8 cellular contexts compared by ENCODE assay signal in genomic region chr5:119070578-119070827, GRCh38. TPM values are rescaled to one million over a fixed set of nuclear protein-coding genes. Genes with fewer than 3 reads are reported as not detected.
DNase-seq lines count a peak whose midpoint lies in the region; ATAC-seq and TF ChIP-seq lines count a peak whose summit lies in the region.

No MANE protein-coding gene starts in this region.

- peak overlapping the region; percentile 40 to 88 (median 70) for H3K4me3 ChIP-seq in transverse colon

- in situ Hi-C loops in transverse colon (cut with MboI; ENCODE audit: low pct_ligation_motif_present in 1 of 4, low pct_unique_long_range_greater_than_20kb in 1 of 4, low sequenced_read_pairs in 3 of 4), result no loop called here

- H3K4me3 Mint-ChIP-seq in chondrocyte (ENCODE audit: unreplicated experiment), result peak overlapping the region; percentile 88

- DNase-seq in stimulated activated CD4-positive, alpha-beta T cell treated with anti-CD3 and anti-CD28 coated beads, Interleukin-15, amount 100 ng/mL, for 24 hours, result peak; percentile 88
- DNase-seq in stimulated activated CD4-positive, alpha-beta T cell treated with anti-CD3 and anti-CD28 coated beads, Interleukin-4, amount 100 ng/mL, for 24 hours, result no peak
- DNase-seq in NCI-H69 (lab: John Stamatoyannopoulos, UW) (peak; percentile 98), chondrocyte (ENCODE audit: low spot score) (no peak), mesenteric fat pad (ENCODE audit: low spot score) (peak; percentile 92), transverse colon (peak; percentile 90), COLO829 (ENCODE audit: low spot score) (no peak)

- peak overlapping the region; percentile 100 for H3K27ac Mint-ChIP-seq in chondrocyte (ENCODE audit: unreplicated experiment)

- intact Hi-C loops in transverse colon (cut with DNase I; ENCODE audit: low total_unique reads), result no loop called here

- peaks cover 13 to 44% (median 25%) of the 10 kb centered on the region in 4 donors for H3K4me1 ChIP-seq in transverse colon

- TF ChIP-seq EP300 in transverse colon (IDR thresholded peaks at IDR 0.05; ENCODE audit: low read depth), result no peak

- peaks cover 35% of the 10 kb centered on the region for H3K4me1 Mint-ChIP-seq in chondrocyte (ENCODE audit: low read depth)

- 1% methylated on average over 9 of the region's 9 CpGs; no CpG with 5 or more reads in 1 of the 2 donors for WGBS in transverse colon (ENCODE audit: low coverage in 1 of 2), 2 donors

- no peaks in the 10 kb centered on the region for H3K9me3 Mint-ChIP-seq in chondrocyte (ENCODE audit: low read depth)

- peak; percentile 49 for ATAC-seq in HG02870 (IDR thresholded peaks at IDR 0.05; ENCODE audit: unreplicated experiment)

- TF ChIP-seq CTCF in chondrocyte (IDR thresholded peaks at IDR 0.05) (no peak), transverse colon (IDR thresholded peaks at IDR 0.05) (no peak)

- no peaks in the 10 kb centered on the region for H3K36me3 ChIP-seq in transverse colon

- peaks cover 2% of the 10 kb centered on the region for H3K36me3 Mint-ChIP-seq in chondrocyte (ENCODE audit: low read depth)

- no peaks in the 10 kb centered on the region for H3K27me3 ChIP-seq in transverse colon

- no peaks in the 10 kb centered on the region for H3K27me3 Mint-ChIP-seq in chondrocyte (ENCODE audit: low read depth)

- H3K9me3 ChIP-seq in transverse colon, result no peaks in the 10 kb centered on the region

- no peak for TF ChIP-seq POLR2A in transverse colon (IDR thresholded peaks at IDR 0.05)

- H3K27ac ChIP-seq in transverse colon, result peak overlapping the region; percentile 94 to 98 (median 97)

RNA-seq across cellular contexts. Expression of gene DMXL1, which starts 0.4 kb away (rescaled TPM):
- total RNA-seq in chondrocyte (32.9 to 44.0 TPM (median 35.0 TPM) in 3 replicates), mesenteric fat pad (57.0 TPM), transverse colon (10 to 100 TPM; 44.6 to 84.8 (median 58.2) TPM)

Comparison
In these comparisons a context has a peak if more than half of its experiments do, and no peak if none do; other contexts are left out.
1. DNase-seq: peak in stimulated activated CD4-positive, alpha-beta T cell treated with anti-CD3 and anti-CD28 coated beads, Interleukin-15, amount 100 ng/mL, for 24 hours (single experiment), NCI-H69 (single experiment), mesenteric fat pad (single experiment) and transverse colon (single experiment); none in stimulated activated CD4-positive, alpha-beta T cell treated with anti-CD3 and anti-CD28 coated beads, Interleukin-4, amount 100 ng/mL, for 24 hours (single experiment), chondrocyte (single experiment) and COLO829 (single experiment).